Comparison of ENCODE assay signal across 10 cellular contexts in the genomic region with DNA sequence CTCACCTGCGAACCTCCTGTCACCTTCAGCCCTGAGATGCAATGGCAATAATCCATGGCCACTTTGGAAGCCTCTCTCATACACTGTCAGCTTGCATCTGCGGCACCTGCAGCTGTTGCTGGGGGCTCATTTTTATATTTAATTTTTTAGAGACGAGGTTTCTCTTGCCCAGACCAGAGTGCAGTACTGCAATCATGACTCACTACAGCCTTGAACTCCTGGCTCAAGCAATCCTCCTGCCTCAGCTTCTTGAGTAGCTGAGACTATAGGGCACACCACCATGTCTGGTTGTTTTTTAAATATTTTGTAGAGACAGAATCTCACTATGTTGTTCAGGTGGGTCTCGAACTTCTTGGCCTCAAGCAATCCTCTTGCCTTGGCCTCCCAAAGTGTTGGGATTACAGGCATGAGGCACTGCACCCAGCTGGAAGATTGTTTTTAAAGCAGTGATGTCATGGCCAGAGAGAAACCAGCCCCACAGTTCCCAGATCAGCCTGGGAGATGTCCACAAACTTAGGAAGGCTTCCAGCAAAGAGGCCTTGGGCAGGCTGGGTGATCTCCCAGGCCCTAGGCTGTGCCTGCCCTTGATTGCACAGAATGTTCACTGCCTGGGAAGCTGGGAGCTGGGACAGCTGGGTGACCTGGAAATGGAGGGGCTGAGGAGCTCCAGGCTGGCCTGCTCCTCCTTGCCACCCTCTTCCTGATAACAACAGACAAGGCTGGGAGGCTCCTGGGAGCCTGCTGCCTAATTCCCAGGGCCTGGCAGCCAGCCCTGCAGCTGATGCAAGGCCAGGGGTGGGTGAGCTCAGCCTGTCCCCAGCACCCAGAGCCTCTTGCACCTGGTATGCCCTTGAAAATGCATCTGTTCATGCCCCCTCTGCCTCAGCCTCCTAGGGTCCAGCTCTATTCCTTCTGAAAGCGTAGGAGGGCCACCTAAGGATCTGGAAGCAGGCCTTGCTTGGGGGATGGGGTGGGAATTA. TPM values are rescaled to one million over a fixed set of nuclear protein-coding genes. Genes with fewer than 3 reads are reported as not detected.
A peak's percentile ranks its signal among the peaks of the same experiment; 100 is the strongest.
DNase-seq lines count a peak whose midpoint lies in the region; ATAC-seq and TF ChIP-seq lines count a peak whose summit lies in the region.
"Had no signal": no experiment of that assay in that cellular context is flagged by ENCODE, and none has a peak within 500 bp of the region (broad histone marks: within the 10 kb centered on the region; RNA-seq: fewer than 3 reads in every experiment).

No MANE protein-coding gene starts in this region.

- peak overlapping the region; percentile 32 for H2AFZ ChIP-seq in smooth muscle cell (ENCODE audit: low read depth)

- peak; percentile 80 for DNase-seq in EL
- DNase-seq in RPMI7951 (ENCODE audit: low read depth): peak; percentile 71
- DNase-seq in Right ventricle myocardium superior: peak; percentile 60
- DNase-seq in smooth muscle cell (lab: John Stamatoyannopoulos, UW; ENCODE audit: unreplicated experiment): no peak
- no peak for DNase-seq in NCI-H2081 treated with DMSO at 0.1 percent for 48 hours (lab: John Stamatoyannopoulos, UW)
- no peak for DNase-seq in GM13976 (ENCODE audit: low spot score)
- no peak for DNase-seq in KG1 (lab: John Stamatoyannopoulos, UW)
- DNase-seq: amniotic stem cell had no signal

- peak; percentile 80 for ATAC-seq in Right ventricle myocardium superior (ENCODE audit: poor library complexity)
- no peak for ATAC-seq in GM21576 (IDR thresholded peaks at IDR 0.05; ENCODE audit: unreplicated experiment)

- H3K4me3 ChIP-seq in smooth muscle cell: no peak overlapping the region

- no peaks in the 10 kb centered on the region for H3K9me3 ChIP-seq in smooth muscle cell (replicated peaks; ENCODE audit: low read depth)

- 82% methylated on average over 5 of the region's 5 CpGs for WGBS in smooth muscle cell (ENCODE audit: low lambda C conversion rate)

- H3K27me3 ChIP-seq in smooth muscle cell (ENCODE audit: low read depth): no peaks in the 10 kb centered on the region

- H3F3A ChIP-seq in smooth muscle cell (ENCODE audit: low read depth): no peaks in the 10 kb centered on the region

- H3K9ac ChIP-seq in smooth muscle cell (ENCODE audit: low read depth): no peak overlapping the region

- no peaks in the 10 kb centered on the region for H4K20me1 ChIP-seq in smooth muscle cell (ENCODE audit: low read depth)

- H3K4me1 ChIP-seq in smooth muscle cell (ENCODE audit: low read depth): no peaks in the 10 kb centered on the region

- H3K36me3 ChIP-seq in smooth muscle cell (ENCODE audit: low read depth): no peaks in the 10 kb centered on the region

- H3K79me2 ChIP-seq in smooth muscle cell (ENCODE audit: low read depth): no peaks in the 10 kb centered on the region

- TF ChIP-seq CTCF in smooth muscle cell (IDR thresholded peaks at IDR 0.05; ENCODE audit: borderline replicate concordance, insufficient read depth, poor library complexity, severe bottlenecking) (no peak), GM13976 (IDR thresholded peaks at IDR 0.05; ENCODE audit: borderline replicate concordance, control extremely low read depth, extremely low read depth, insufficient read depth, missing control alignments) (no peak)

- in situ Hi-C loops in GM13976 (cut with MboI; ENCODE audit: low sequenced_read_pairs, unreplicated experiment): no loop called here

- H3K27ac ChIP-seq in smooth muscle cell (ENCODE audit: low read depth): peak overlapping the region; percentile 60

- intact Hi-C loops in Right ventricle myocardium superior (cut with DNase I): no loop called here

- peak overlapping the region; percentile 9 for H3K4me2 ChIP-seq in smooth muscle cell

RNA-seq across cellular contexts. Expression of gene SH2D6, which starts 27.1 kb away (rescaled TPM):
- not detected in 2 replicates for total RNA-seq in RPMI7951 (2014; rRNA removed; shearing (Covaris generic))
- total RNA-seq in Right ventricle myocardium superior: 0.24 TPM
- total RNA-seq in smooth muscle cell: not detected in 2 replicates
- polyA plus RNA-seq in smooth muscle cell: not detected in 2 replicates
- polyA plus RNA-seq: neural cell had no signal

RNA-seq across cellular contexts. Expression of gene CAPG, which starts 35.4 kb away (rescaled TPM):
- total RNA-seq in RPMI7951 (2014; rRNA removed; shearing (Covaris generic)): 5.2 and 8.5 TPM in 2 replicates
- total RNA-seq in Right ventricle myocardium superior (3.4 TPM), smooth muscle cell (50.1 and 51.6 TPM in 2 replicates)
- 96.2 and 183 TPM in 2 replicates for polyA plus RNA-seq in smooth muscle cell
- polyA plus RNA-seq: neural cell had no signal

Comparison
In these comparisons a context has a peak if more than half of its experiments do, and no peak if none do; other contexts are left out.
1. DNase-seq: peak in EL (single experiment), RPMI7951 (single experiment) and Right ventricle myocardium superior (single experiment); none in smooth muscle cell (single experiment), NCI-H2081 treated with DMSO at 0.1 percent for 48 hours (single experiment), GM13976 (single experiment) and KG1 (single experiment).